30 cellular contexts compared by ENCODE assay signal in the genomic region with DNA sequence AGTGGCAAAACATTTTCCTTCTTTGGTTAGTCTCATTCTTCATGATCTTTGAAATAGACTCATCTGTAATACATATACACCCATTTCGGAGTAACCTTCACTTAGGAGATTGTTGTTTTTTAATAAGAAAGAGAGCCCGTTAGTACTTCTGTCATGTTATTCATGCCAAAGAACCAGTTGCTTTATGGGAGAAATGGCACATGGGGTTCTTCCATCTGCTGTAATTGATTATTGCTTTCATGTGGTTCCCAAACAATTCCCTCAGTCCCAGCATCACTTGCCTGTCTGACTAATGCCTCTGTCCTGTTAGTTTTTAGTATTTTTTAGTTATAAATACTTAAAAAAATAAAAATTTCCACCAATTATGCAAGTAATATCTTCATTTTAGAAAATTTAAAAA.
"Had no signal": no experiment of that assay in that cellular context is flagged by ENCODE, and none has a peak within 500 bp of the region (broad histone marks: within the 10 kb centered on the region; RNA-seq: fewer than 3 reads in every experiment).

No MANE protein-coding gene starts in this region.

- H3K27ac ChIP-seq: brain microvascular endothelial cell, cardiac muscle cell, coronary artery, SK-N-MC, WERI-Rb-1 had no signal

- FAIRE-seq: astrocyte, K562, TTC549 had no signal

- DNase-seq: activated CD4-positive, alpha-beta T cell treated with anti-CD3 and anti-CD28 coated beads for 48 hours; activated CD4-positive, alpha-beta T cell treated with anti-CD3 and anti-CD28 coated beads, Interleukin-2, amount 50 U/mL, for 48 hours; activated CD8-positive, alpha-beta memory T cell treated with anti-CD3 and anti-CD28 coated beads, Interleukin-2, amount 10 ng/mL, durations not matched to agents 7 days and 5 days; activated effector memory CD4-positive, alpha-beta T cell treated with Interleukin-2 at 50 U/mL for 16 hours; activated naive CD4-positive, alpha-beta T cell; activated T-cell treated with anti-CD3 and anti-CD28 coated beads, Interleukin-2, amount 50 U/mL, for 24 hours; amniotic stem cell; brain microvascular endothelial cell; Karpas-422; MM.1S; NCI-H1105 treated with DMSO at 0.1 percent for 48 hours; NCI-H1436 treated with DMSO at 0.1 percent for 48 hours; NCI-H2029; NCI-H2107; NCI-H526; NCI-H82; OCI-M1; RPMI8226; T-cell; T-helper 2 cell; T1000; WERI-Rb-1 had no signal

- ATAC-seq: activated CD8-positive, alpha-beta memory T cell treated with anti-CD3 and anti-CD28 coated beads, Interleukin-2, amount 10 ng/mL, durations not matched to agents 7 days and 5 days; K562; Panc1; Right ventricle myocardium inferior; T-cell had no signal

- H3K4me3 ChIP-seq: coronary artery, K562, SK-N-MC had no signal
